ENCODE assay signal across 8 cellular contexts in genomic region chr10:5888352-5888751, GRCh38. TPM values are rescaled to one million over a fixed set of nuclear protein-coding genes. Genes with fewer than 3 reads are reported as not detected.
DNase-seq lines count a peak whose midpoint lies in the region; ATAC-seq, FAIRE-seq and TF ChIP-seq lines count a peak whose summit lies in the region.

No MANE protein-coding gene starts in this region.

- peak overlapping the region; percentile 82 for H3K4me3 ChIP-seq in AG04450 (ENCODE audit: low read depth, low read length)
- H3K4me3 ChIP-seq in HUES48 (ENCODE audit: low read depth, low read length), result peak overlapping the region; percentile 82
- peak overlapping the region; percentile 75 for H3K4me3 ChIP-seq in astrocyte (ENCODE audit: insufficient read depth, low read depth, low read length)
- peak overlapping the region; percentile 92 to 95 for H3K4me3 ChIP-seq in left lung
- H3K4me3 ChIP-seq in tibial nerve, result peak overlapping the region; percentile 72 to 98 (median 94)

- CTCF ChIA-PET in AG04450 (lab: Charles Lee), result interaction anchor here (3.0 kb wide), 1 partner anchor 16 kb away, joined by 16 read pairs; no protein-coding TSS in a partner anchor

- intact Hi-C loops in left lung (cut with DNase I), result no loop called here

- H3K27me3 Mint-ChIP-seq in astrocyte (ENCODE audit: low read depth, unreplicated experiment), result no peaks in the 10 kb centered on the region

- peak overlapping the region; percentile 93 for H3K4me2 ChIP-seq in astrocyte (ENCODE audit: low read length)

- no peaks in the 10 kb centered on the region for H3K9me3 Mint-ChIP-seq in astrocyte (ENCODE audit: unreplicated experiment)

- H3K79me2 ChIP-seq in astrocyte (ENCODE audit: insufficient read depth, low read length), result peaks cover 45% of the 10 kb centered on the region

- H3K27me3 ChIP-seq in AG04450 (ENCODE audit: control insufficient read depth, insufficient read depth, low read length) (no peaks in the 10 kb centered on the region), HUES48 (ENCODE audit: control insufficient read depth, insufficient read depth, low read length) (no peaks in the 10 kb centered on the region), astrocyte (ENCODE audit: insufficient read depth, low read length) (no peaks in the 10 kb centered on the region), left lung (no peaks in the 10 kb centered on the region), tibial nerve (no peaks in the 10 kb centered on the region)

- H3K9ac ChIP-seq in HUES48 (ENCODE audit: low read depth, low read length) (peak overlapping the region; percentile 78; the same call in 1 of the 2 replicates), astrocyte (ENCODE audit: low read length) (peak overlapping the region; percentile 88)

- TF ChIP-seq EP300 in tibial nerve (IDR thresholded peaks at IDR 0.05), result no peak

- peak overlapping the region; percentile 98 for H2AFZ ChIP-seq in astrocyte (ENCODE audit: low read depth, low read length)

- peaks cover 10% of the 10 kb centered on the region for H3K36me3 Mint-ChIP-seq in astrocyte (ENCODE audit: low read depth, unreplicated experiment)

- 20 to 23% methylated on average over 10 of the region's 10 CpGs for WGBS in tibial nerve, 2 donors

- FAIRE-seq in astrocyte (lab: Jason Lieb, UNC), result no peak

- POLR2A ChIA-PET in AG04450 (lab: Yijun Ruan, JAX), result interaction anchor here (1.0 to 2.4 kb wide), 2 partner anchors 56 to 74 kb away, joined by 3 to 11 read pairs; no protein-coding TSS in a partner anchor

- DNase-seq in AG04450 (ENCODE audit: low read depth, low spot score) (no peak), astrocyte (ENCODE audit: low read depth) (peak; percentile 35), left lung (no peak), tibial nerve (ENCODE audit: low spot score in 2 of 2) (no peak), GM03348 (ENCODE audit: low spot score) (no peak)

- H3K36me3 ChIP-seq in HUES48 (ENCODE audit: control insufficient read depth, insufficient read depth, low read length) (peaks cover 46% of the 10 kb centered on the region), astrocyte (ENCODE audit: insufficient read depth, low read length) (peaks cover 6% of the 10 kb centered on the region), left lung (peaks cover 0 to 7% of the 10 kb centered on the region in 2 donors), tibial nerve (peaks cover 0 to 37% (median 0%) of the 10 kb centered on the region in 3 donors)

- H3K4me1 Mint-ChIP-seq in astrocyte (ENCODE audit: low read depth, unreplicated experiment), result peaks cover 25% of the 10 kb centered on the region

- TF ChIP-seq CTCF in AG04450 (IDR thresholded peaks at IDR 0.05; ENCODE audit: low read depth, low read length) (no peak), astrocyte (IDR thresholded peaks at IDR 0.05; ENCODE audit: insufficient read depth, low read depth, low read length) (no peak), left lung (IDR thresholded peaks at IDR 0.05) (no peak), tibial nerve (IDR thresholded peaks at IDR 0.05) (no peak)

- no peak for TF ChIP-seq POLR2A in tibial nerve (IDR thresholded peaks at IDR 0.05)

- H3K4me1 ChIP-seq in HUES48 (ENCODE audit: control insufficient read depth, insufficient read depth, low read length), result peaks cover 10% of the 10 kb centered on the region
- peaks cover 26% of the 10 kb centered on the region for H3K4me1 ChIP-seq in astrocyte (ENCODE audit: insufficient read depth, low read length)
- peaks cover 18 to 40% of the 10 kb centered on the region in 2 donors for H3K4me1 ChIP-seq in left lung
- H3K4me1 ChIP-seq in tibial nerve, result peaks cover 0 to 52% (median 31%) of the 10 kb centered on the region in 4 donors

- peaks cover 40% of the 10 kb centered on the region for H4K20me1 ChIP-seq in astrocyte (ENCODE audit: insufficient read depth, low read length)

- H3K9me3 ChIP-seq in AG04450 (ENCODE audit: control insufficient read depth, insufficient read depth, low read length), result no peaks in the 10 kb centered on the region
- no peaks in the 10 kb centered on the region for H3K9me3 ChIP-seq in HUES48 (ENCODE audit: control insufficient read depth, insufficient read depth, low read length)
- H3K9me3 ChIP-seq in astrocyte (ENCODE audit: insufficient read depth, low read depth, low read length), result no peaks in the 10 kb centered on the region
- H3K9me3 ChIP-seq in left lung, result no peaks in the 10 kb centered on the region
- H3K9me3 ChIP-seq in tibial nerve, result no peaks in the 10 kb centered on the region

- ATAC-seq in left lung, result no peak
- no peak for ATAC-seq in HG02885 (IDR thresholded peaks at IDR 0.05; ENCODE audit: poor library complexity, unreplicated experiment)
- ATAC-seq in GM19467 (IDR thresholded peaks at IDR 0.05; ENCODE audit: unreplicated experiment), result no peak

- H3K27ac Mint-ChIP-seq in astrocyte (ENCODE audit: unreplicated experiment), result no peak overlapping the region

- H3K27ac ChIP-seq in AG04450 (ENCODE audit: low read depth, low read length) (no peak overlapping the region), HUES48 (ENCODE audit: low read depth, low read length) (no peak overlapping the region), astrocyte (ENCODE audit: low read depth, low read length) (no peak overlapping the region), left lung (no peak overlapping the region), tibial nerve (peak overlapping the region in 1 of 4 donors; percentile 86)

- peak overlapping the region; percentile 89 for H3K4me3 Mint-ChIP-seq in astrocyte (ENCODE audit: unreplicated experiment)

RNA-seq across cellular contexts. Expression of gene ANKRD16, which starts 1.3 kb away (rescaled TPM):
- polyA plus RNA-seq in AG04450 (2011; rRNA removed), result 5.9 and 6.7 TPM in 2 replicates
- polyA minus RNA-seq in AG04450 (2011; rRNA and poly(A)+ RNA removed), result 13.3 and 24.0 TPM in 2 replicates
- total RNA-seq in astrocyte, result 4.9 TPM in 2 replicates
- total RNA-seq in left lung, result 1 to 10 TPM; 4.4 to 4.5 TPM
- 10 to 100 TPM; 20.5 to 24.0 (median 21.2) TPM for total RNA-seq in tibial nerve

RNA-seq across cellular contexts. Expression of gene FBH1, which starts 1.7 kb away (rescaled TPM):
- 65.2 and 77.5 TPM in 2 replicates for polyA plus RNA-seq in AG04450 (2011; rRNA removed)
- 136 and 167 TPM in 2 replicates for polyA minus RNA-seq in AG04450 (2011; rRNA and poly(A)+ RNA removed)
- total RNA-seq in astrocyte, result 71.5 and 73.3 TPM in 2 replicates
- total RNA-seq in left lung, result 10 to 100 TPM; 74.7 to 77.4 TPM
- 100 to 1,000 TPM in 2 of 4 donors, 10 to 100 TPM in 2; 64.0 to 109 (median 96.6) TPM for total RNA-seq in tibial nerve
